ENCODE assay signal across 1 cellular context in the genomic region with DNA sequence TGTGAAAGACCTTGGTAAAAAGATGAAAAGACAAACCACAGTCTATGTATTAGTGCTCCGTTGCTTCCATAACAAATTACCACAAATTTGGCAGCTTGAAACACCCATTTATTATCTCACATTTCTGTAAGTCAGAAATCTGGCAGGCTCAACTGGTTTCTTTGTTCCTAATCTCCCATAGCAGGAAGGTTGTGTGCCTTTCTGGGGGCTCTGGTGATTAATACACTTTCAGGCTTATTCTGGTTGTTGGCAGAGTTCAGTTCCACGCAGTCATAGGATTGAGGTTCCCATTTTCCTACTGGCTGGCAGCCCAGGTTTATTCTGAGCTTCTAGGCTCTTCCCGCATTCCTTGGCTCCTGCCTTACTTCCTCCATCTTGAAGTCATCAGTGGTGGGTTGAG.
A peak's percentile ranks its signal among the peaks of the same experiment; 100 is the strongest.
TF ChIP-seq lines count a peak whose summit lies in the region.

No MANE protein-coding gene starts in this region.

TF ChIP-seq in K562, 482 proteins besides CTCF, POLR2A, EP300 and RAD21 (continued from another document):
- TF ChIP-seq, protein P1, sequence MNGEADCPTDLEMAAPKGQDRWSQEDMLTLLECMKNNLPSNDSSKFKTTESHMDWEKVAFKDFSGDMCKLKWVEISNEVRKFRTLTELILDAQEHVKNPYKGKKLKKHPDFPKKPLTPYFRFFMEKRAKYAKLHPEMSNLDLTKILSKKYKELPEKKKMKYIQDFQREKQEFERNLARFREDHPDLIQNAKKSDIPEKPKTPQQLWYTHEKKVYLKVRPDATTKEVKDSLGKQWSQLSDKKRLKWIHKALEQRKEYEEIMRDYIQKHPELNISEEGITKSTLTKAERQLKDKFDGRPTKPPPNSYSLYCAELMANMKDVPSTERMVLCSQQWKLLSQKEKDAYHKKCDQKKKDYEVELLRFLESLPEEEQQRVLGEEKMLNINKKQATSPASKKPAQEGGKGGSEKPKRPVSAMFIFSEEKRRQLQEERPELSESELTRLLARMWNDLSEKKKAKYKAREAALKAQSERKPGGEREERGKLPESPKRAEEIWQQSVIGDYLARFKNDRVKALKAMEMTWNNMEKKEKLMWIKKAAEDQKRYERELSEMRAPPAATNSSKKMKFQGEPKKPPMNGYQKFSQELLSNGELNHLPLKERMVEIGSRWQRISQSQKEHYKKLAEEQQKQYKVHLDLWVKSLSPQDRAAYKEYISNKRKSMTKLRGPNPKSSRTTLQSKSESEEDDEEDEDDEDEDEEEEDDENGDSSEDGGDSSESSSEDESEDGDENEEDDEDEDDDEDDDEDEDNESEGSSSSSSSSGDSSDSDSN (IDR thresholded peaks at IDR 0.05; ENCODE audit: borderline replicate concordance in 1 of 2, low read depth in 2 of 2, low read length in 2 of 2): no peak
- no peak for TF ChIP-seq PHF8 (IDR thresholded peaks at IDR 0.05; ENCODE audit: borderline replicate concordance, low read length)
- peak; percentile 48 for TF ChIP-seq CBFA2T3 (IDR thresholded peaks at IDR 0.05)
- TF ChIP-seq ZNF347 (CRISPR knock-in tag; IDR thresholded peaks at IDR 0.05; ENCODE audit: low read depth): no peak
- TF ChIP-seq, protein P2, sequence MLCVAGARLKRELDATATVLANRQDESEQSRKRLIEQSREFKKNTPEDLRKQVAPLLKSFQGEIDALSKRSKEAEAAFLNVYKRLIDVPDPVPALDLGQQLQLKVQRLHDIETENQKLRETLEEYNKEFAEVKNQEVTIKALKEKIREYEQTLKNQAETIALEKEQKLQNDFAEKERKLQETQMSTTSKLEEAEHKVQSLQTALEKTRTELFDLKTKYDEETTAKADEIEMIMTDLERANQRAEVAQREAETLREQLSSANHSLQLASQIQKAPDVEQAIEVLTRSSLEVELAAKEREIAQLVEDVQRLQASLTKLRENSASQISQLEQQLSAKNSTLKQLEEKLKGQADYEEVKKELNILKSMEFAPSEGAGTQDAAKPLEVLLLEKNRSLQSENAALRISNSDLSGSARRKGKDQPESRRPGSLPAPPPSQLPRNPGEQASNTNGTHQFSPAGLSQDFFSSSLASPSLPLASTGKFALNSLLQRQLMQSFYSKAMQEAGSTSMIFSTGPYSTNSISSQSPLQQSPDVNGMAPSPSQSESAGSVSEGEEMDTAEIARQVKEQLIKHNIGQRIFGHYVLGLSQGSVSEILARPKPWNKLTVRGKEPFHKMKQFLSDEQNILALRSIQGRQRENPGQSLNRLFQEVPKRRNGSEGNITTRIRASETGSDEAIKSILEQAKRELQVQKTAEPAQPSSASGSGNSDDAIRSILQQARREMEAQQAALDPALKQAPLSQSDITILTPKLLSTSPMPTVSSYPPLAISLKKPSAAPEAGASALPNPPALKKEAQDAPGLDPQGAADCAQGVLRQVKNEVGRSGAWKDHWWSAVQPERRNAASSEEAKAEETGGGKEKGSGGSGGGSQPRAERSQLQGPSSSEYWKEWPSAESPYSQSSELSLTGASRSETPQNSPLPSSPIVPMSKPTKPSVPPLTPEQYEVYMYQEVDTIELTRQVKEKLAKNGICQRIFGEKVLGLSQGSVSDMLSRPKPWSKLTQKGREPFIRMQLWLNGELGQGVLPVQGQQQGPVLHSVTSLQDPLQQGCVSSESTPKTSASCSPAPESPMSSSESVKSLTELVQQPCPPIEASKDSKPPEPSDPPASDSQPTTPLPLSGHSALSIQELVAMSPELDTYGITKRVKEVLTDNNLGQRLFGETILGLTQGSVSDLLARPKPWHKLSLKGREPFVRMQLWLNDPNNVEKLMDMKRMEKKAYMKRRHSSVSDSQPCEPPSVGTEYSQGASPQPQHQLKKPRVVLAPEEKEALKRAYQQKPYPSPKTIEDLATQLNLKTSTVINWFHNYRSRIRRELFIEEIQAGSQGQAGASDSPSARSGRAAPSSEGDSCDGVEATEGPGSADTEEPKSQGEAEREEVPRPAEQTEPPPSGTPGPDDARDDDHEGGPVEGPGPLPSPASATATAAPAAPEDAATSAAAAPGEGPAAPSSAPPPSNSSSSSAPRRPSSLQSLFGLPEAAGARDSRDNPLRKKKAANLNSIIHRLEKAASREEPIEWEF (CRISPR knock-in tag; IDR thresholded peaks at IDR 0.05): no peak
- no peak for TF ChIP-seq ZNF121 (CRISPR knock-in tag; conservative IDR thresholded peaks at IDR 0.05)
- no peak for TF ChIP-seq IFI16 (CRISPR knock-in tag; IDR thresholded peaks at IDR 0.05)
